ENCODE assay signal across 13 cellular contexts in the genomic region with DNA sequence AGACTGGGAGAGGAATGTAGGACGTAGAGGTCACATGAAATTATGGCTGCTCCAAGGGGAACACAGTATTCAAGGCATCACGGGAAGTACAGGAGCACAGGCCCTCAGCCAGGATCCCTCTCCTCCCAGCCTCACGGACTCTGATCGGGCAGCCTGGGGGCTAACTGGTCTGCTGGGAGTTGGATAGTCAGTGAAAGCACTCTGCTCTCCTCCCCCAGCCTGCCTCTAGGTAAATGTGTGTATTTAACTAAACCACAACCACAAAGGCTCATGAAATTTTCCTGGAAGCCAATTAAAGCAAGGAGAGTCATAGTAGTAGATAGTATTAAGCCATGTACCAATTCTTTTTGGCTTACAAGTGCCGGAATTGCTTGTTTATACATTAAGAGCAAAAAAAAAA.
A peak's percentile ranks its signal among the peaks of the same experiment; 100 is the strongest.
DNase-seq lines count a peak whose midpoint lies in the region; ATAC-seq and TF ChIP-seq lines count a peak whose summit lies in the region.
"Had no signal": no experiment of that assay in that cellular context is flagged by ENCODE, and none has a peak within 500 bp of the region (broad histone marks: within the 10 kb centered on the region; RNA-seq: fewer than 3 reads in every experiment).

No MANE protein-coding gene starts in this region.

- peak; percentile 20 to 75 for DNase-seq in Caco-2
- DNase-seq in HuH-7.5 (ENCODE audit: low spot score), result peak; percentile 23
- DNase-seq in astrocyte of the cerebellum (ENCODE audit: low read depth), result peak; percentile 84
- DNase-seq in mesothelial cell of epicardium (ENCODE audit: low spot score in 2 of 2, unreplicated experiment in 2 of 2), result no peak
- DNase-seq in activated gamma-delta T cell (lab: John Stamatoyannopoulos, UW), result no peak
- DNase-seq in CD1c-positive myeloid dendritic cell (ENCODE audit: extremely low spot score), result no peak
- DNase-seq: DMS53, NCI-H69, retina had no signal

- no peaks in the 10 kb centered on the region for H3K9me3 Mint-ChIP-seq in Caco-2 (ENCODE audit: unreplicated experiment)
- peaks cover 12% of the 10 kb centered on the region for H3K9me3 Mint-ChIP-seq in mesothelial cell of epicardium

- no peak overlapping the region for H3K4me3 ChIP-seq in Caco-2 (ENCODE audit: low read depth, low read length)
- H3K4me3 ChIP-seq in astrocyte of the cerebellum (ENCODE audit: low read depth, low read length), result no peak overlapping the region

- no peaks in the 10 kb centered on the region for H3K27me3 ChIP-seq in Caco-2 (replicated peaks; ENCODE audit: control insufficient read depth, insufficient read depth, low read length)

- peaks cover 10% of the 10 kb centered on the region for H3K36me3 Mint-ChIP-seq in Caco-2 (ENCODE audit: insufficient read depth, unreplicated experiment)
- peaks cover 1% of the 10 kb centered on the region for H3K36me3 Mint-ChIP-seq in mesothelial cell of epicardium
- H3K36me3 Mint-ChIP-seq: IgD-negative memory B cell had no signal

- no peaks in the 10 kb centered on the region for H3K9me3 ChIP-seq in Caco-2

- POLR2A ChIA-PET in Caco-2 (lab: Charles Lee), result no interaction called here

- H3K27ac Mint-ChIP-seq in Caco-2 (ENCODE audit: unreplicated experiment) (peak overlapping the region; percentile 77), mesothelial cell of epicardium (peak overlapping the region; percentile 90)
- H3K27ac Mint-ChIP-seq: activated T-helper 17 cell treated with anti-CD3 and anti-CD28 coated beads, Interleukin-2, amount 50 U/mL, for 72 hours; IgD-negative memory B cell had no signal

- H3K4me1 ChIP-seq in Caco-2, result peaks cover 40% of the 10 kb centered on the region

- TF ChIP-seq CTCF in Caco-2 (IDR thresholded peaks at IDR 0.05; ENCODE audit: insufficient read depth in 1 of 2, low read depth in 1 of 2, low read length in 1 of 2, severe bottlenecking in 1 of 2, unreplicated experiment in 1 of 2) (no peak), astrocyte of the cerebellum (IDR thresholded peaks at IDR 0.05; ENCODE audit: low read depth, low read length, missing control alignments) (no peak), mesothelial cell of epicardium (IDR thresholded peaks at IDR 0.05; ENCODE audit: unreplicated experiment) (no peak)

- in situ Hi-C loops in astrocyte of the cerebellum (cut with HindIII; ENCODE audit: low sequenced_read_pairs), result no loop called here

- ATAC-seq in GM21825 (IDR thresholded peaks at IDR 0.05; ENCODE audit: unreplicated experiment), result no peak
- no peak for ATAC-seq in HG02642 (IDR thresholded peaks at IDR 0.05; ENCODE audit: poor library complexity, unreplicated experiment)
- ATAC-seq: activated T-helper 17 cell treated with anti-CD3 and anti-CD28 coated beads, Interleukin-2, amount 50 U/mL, for 72 hours had no signal

- intact Hi-C loops in Caco-2 (cut with micrococcal nuclease; ENCODE audit: unreplicated experiment), result loop anchor here (1.0 kb wide), 1 partner anchor 213 kb away; no protein-coding TSS in a partner anchor

- H3K4me3 Mint-ChIP-seq in Caco-2 (ENCODE audit: unreplicated experiment) (peak overlapping the region; percentile 61), mesothelial cell of epicardium (no peak overlapping the region)
- H3K4me3 Mint-ChIP-seq: activated T-helper 17 cell treated with anti-CD3 and anti-CD28 coated beads, Interleukin-2, amount 50 U/mL, for 72 hours; IgD-negative memory B cell had no signal

- H3K27me3 Mint-ChIP-seq in Caco-2 (ENCODE audit: insufficient read depth, unreplicated experiment), result no peaks in the 10 kb centered on the region
- H3K27me3 Mint-ChIP-seq in mesothelial cell of epicardium (ENCODE audit: low read depth), result no peaks in the 10 kb centered on the region

- peaks cover 29% of the 10 kb centered on the region for H3K4me1 Mint-ChIP-seq in Caco-2 (ENCODE audit: low read depth, unreplicated experiment)
- H3K4me1 Mint-ChIP-seq in mesothelial cell of epicardium, result peaks cover 70% of the 10 kb centered on the region
- H3K4me1 Mint-ChIP-seq: activated T-helper 17 cell treated with anti-CD3 and anti-CD28 coated beads, Interleukin-2, amount 50 U/mL, for 72 hours; IgD-negative memory B cell had no signal

- no TSS peak for BruUV-seq in Caco-2 (replicated peaks; lab: Mats Ljungman, UMichigan)

- no peaks in the 10 kb centered on the region for H3K36me3 ChIP-seq in Caco-2 (ENCODE audit: control insufficient read depth, insufficient read depth, low read length)

- CTCF ChIA-PET in Caco-2 (lab: Charles Lee), result interaction anchor here (2.7 kb wide), 1 partner anchor 24 kb away, joined by 7 read pairs; no protein-coding TSS in a partner anchor

Comparison
In these comparisons a context has a peak if more than half of its experiments do, and no peak if none do; other contexts are left out.
1. DNase-seq: peak in Caco-2 (2 of 2), HuH-7.5 (single experiment) and astrocyte of the cerebellum (single experiment); none in mesothelial cell of epicardium (0 of 2), activated gamma-delta T cell (single experiment) and CD1c-positive myeloid dendritic cell (single experiment).